9 cellular contexts compared by ENCODE assay signal in the genomic region with DNA sequence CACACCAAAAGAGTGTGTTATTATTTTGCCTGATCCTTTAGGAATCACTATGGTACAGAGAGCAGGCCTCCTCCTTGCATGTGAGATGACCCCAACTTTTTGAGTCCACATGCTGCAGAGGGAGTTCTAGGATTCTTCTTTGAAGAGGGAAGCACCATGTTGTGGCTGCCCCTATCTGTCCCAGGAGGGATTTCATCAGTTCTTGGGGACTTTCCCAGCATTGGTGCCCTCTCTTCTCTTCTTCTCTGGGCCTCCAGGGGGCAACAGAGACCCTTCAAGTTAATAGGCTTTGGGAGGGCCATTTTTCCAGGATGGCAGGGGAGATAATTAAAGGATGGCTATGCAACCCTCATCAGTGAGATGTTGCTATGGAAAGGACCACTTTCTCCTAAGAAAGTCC. TPM values are rescaled to one million over a fixed set of nuclear protein-coding genes. Genes with fewer than 3 reads are reported as not detected.
A peak's percentile ranks its signal among the peaks of the same experiment; 100 is the strongest.
DNase-seq lines count a peak whose midpoint lies in the region; ATAC-seq, FAIRE-seq and TF ChIP-seq lines count a peak whose summit lies in the region.
"Had no signal": no experiment of that assay in that cellular context is flagged by ENCODE, and none has a peak within 500 bp of the region (broad histone marks: within the 10 kb centered on the region; RNA-seq: fewer than 3 reads in every experiment).

No MANE protein-coding gene starts in this region.

- TF ChIP-seq CTCF in AG09319 (IDR thresholded peaks at IDR 0.05; ENCODE audit: low read depth, low read length) (peak; percentile 23), kidney (IDR thresholded peaks at IDR 0.05; ENCODE audit: borderline replicate concordance, extremely low read depth, insufficient read depth) (no peak)

- H3K27ac ChIP-seq in kidney (ENCODE audit: low read depth in 2 of 2, low read length in 2 of 2) = no peak overlapping the region

- no peak overlapping the region for H3K9ac ChIP-seq in kidney (ENCODE audit: low read length in 2 of 2)

- no peaks in the 10 kb centered on the region for H3K4me1 ChIP-seq in kidney (ENCODE audit: control insufficient read depth in 1 of 2, insufficient read depth in 1 of 2, low read depth in 1 of 2, low read length in 2 of 2)

- no peaks in the 10 kb centered on the region for H3K9me3 ChIP-seq in kidney (ENCODE audit: control insufficient read depth in 1 of 2, low read length in 2 of 2)

- H3K36me3 ChIP-seq in kidney (ENCODE audit: control insufficient read depth in 1 of 2, insufficient read depth in 2 of 2, low read length in 2 of 2) = no peaks in the 10 kb centered on the region

- FAIRE-seq in GM12892 (lab: Jason Lieb, UNC) (peak; percentile 54), kidney (lab: Jason Lieb, UNC) (no peak)

- TF ChIP-seq POLR2A in GM12892 (IDR thresholded peaks at IDR 0.05; ENCODE audit: low read depth, low read length) (no peak), erythroblast (IDR thresholded peaks at IDR 0.05; ENCODE audit: low read length) (no peak)

- H3K4me3 ChIP-seq in kidney (ENCODE audit: low read length in 2 of 2) = no peak overlapping the region

- DNase-seq in AG09319 (ENCODE audit: extremely low read depth, low read depth) (no peak), GM12892 (ENCODE audit: insufficient read length) (no peak), NCI-H1930 (lab: John Stamatoyannopoulos, UW) (peak; percentile 5 to 12), erythroblast (lab: John Stamatoyannopoulos, UW) (peak; percentile 43 to 54), activated gamma-delta T cell treated with Interleukin-2 at 50 U/mL for 16 hours (no peak), retina (no peak), kidney (no peak)

- intact Hi-C loops in kidney (cut with DNase I) = no loop called here

- peak; percentile 95 for ATAC-seq in HG02588 (IDR thresholded peaks at IDR 0.05; ENCODE audit: unreplicated experiment)

RNA-seq across cellular contexts. Expression of a gene that starts 3.6 kb away (rescaled TPM):
- polyA plus RNA-seq in GM12892 (2012; ENCODE audit: missing spikeins) = not detected
- 0.82 TPM for total RNA-seq in kidney
- 0.26 TPM for polyA plus RNA-seq in kidney (ENCODE audit: insufficient read depth, low read depth, low replicate concordance)
- polyA plus RNA-seq: neural cell had no signal

RNA-seq across cellular contexts. Expression of a gene that starts 14.0 kb away (rescaled TPM):
- not detected for polyA plus RNA-seq in GM12892 (2012; ENCODE audit: missing spikeins)
- not detected for total RNA-seq in kidney
- polyA plus RNA-seq in kidney (ENCODE audit: insufficient read depth, low read depth, low replicate concordance) = 0.22 TPM
- polyA plus RNA-seq: neural cell had no signal

RNA-seq across cellular contexts. Expression of a gene that starts 49.0 kb away (rescaled TPM):
- not detected for polyA plus RNA-seq in GM12892 (2012; ENCODE audit: missing spikeins)
- 0.44 TPM for total RNA-seq in kidney
- polyA plus RNA-seq in kidney (ENCODE audit: insufficient read depth, low read depth, low replicate concordance) = not detected
- polyA plus RNA-seq: neural cell had no signal

Comparison
In these comparisons a context has a peak if more than half of its experiments do, and no peak if none do; other contexts are left out.
1. DNase-seq: peak in NCI-H1930 (2 of 2) and erythroblast (2 of 2); none in AG09319 (single experiment), GM12892 (single experiment), activated gamma-delta T cell treated with Interleukin-2 at 50 U/mL for 16 hours (single experiment), retina (single experiment) and kidney (single experiment).